Comparison of ENCODE assay signal across 10 cellular contexts in genomic region chr15:90465140-90465929, GRCh38.
DNase-seq lines count a peak whose midpoint lies in the region; ATAC-seq lines count a peak whose summit lies in the region.
"Had no signal": no experiment of that assay in that cellular context is flagged by ENCODE, and none has a peak within 500 bp of the region (broad histone marks: within the 10 kb centered on the region; RNA-seq: fewer than 3 reads in every experiment).

No MANE protein-coding gene starts in this region.

- no peak overlapping the region for H3K9ac ChIP-seq in adipocyte (ENCODE audit: low read length)

- no peak overlapping the region for H3K4me3 Mint-ChIP-seq in activated T-cell treated with anti-CD3 and anti-CD28 coated beads, Interleukin-2, amount 50 U/mL, for 4 hours

- peak; percentile 32 to 53 for ATAC-seq in activated T-cell treated with anti-CD3 and anti-CD28 coated beads, Interleukin-2, amount 50 U/mL, for 4 hours
- ATAC-seq in GM18517 (IDR thresholded peaks at IDR 0.05; ENCODE audit: unreplicated experiment) (no peak), HG03439 (IDR thresholded peaks at IDR 0.05; ENCODE audit: unreplicated experiment) (no peak)

- no peaks in the 10 kb centered on the region for H3K9me3 Mint-ChIP-seq in activated T-cell treated with anti-CD3 and anti-CD28 coated beads, Interleukin-2, amount 50 U/mL, for 4 hours

- H3K36me3 Mint-ChIP-seq in activated T-cell treated with anti-CD3 and anti-CD28 coated beads, Interleukin-2, amount 50 U/mL, for 4 hours (ENCODE audit: insufficient read depth), result peaks cover 37% of the 10 kb centered on the region

- no peak for DNase-seq in activated T-cell treated with anti-CD3 and anti-CD28 coated beads, Interleukin-2, amount 50 U/mL, for 4 hours
- no peak for DNase-seq in activated T-cell treated with anti-CD3 and anti-CD28 coated beads, Interleukin-2, amount 50 U/mL, for 1 hour
- DNase-seq in adipocyte (ENCODE audit: low read depth), result peak; percentile 29
- peak; percentile 42 for DNase-seq in hepatic stellate cell (ENCODE audit: low spot score)
- DNase-seq in substantia nigra (lab: John Stamatoyannopoulos, UW), result no peak
- DNase-seq in NCI-H2029 (lab: John Stamatoyannopoulos, UW), result no peak
- DNase-seq: NCI-H226, right lobe of liver had no signal

- H3K4me1 ChIP-seq in adipocyte (ENCODE audit: control insufficient read depth, insufficient read depth, low read length), result peaks cover 31% of the 10 kb centered on the region
- H3K4me1 ChIP-seq: right lobe of liver had no signal

- peak overlapping the region; percentile 99 for H3K27ac ChIP-seq in substantia nigra (ENCODE audit: low read depth, low read length, poor library complexity, severe bottlenecking)
- H3K27ac ChIP-seq: right lobe of liver had no signal

- H3K9me3 ChIP-seq in adipocyte (ENCODE audit: control insufficient read depth, low read length), result no peaks in the 10 kb centered on the region
- H3K9me3 ChIP-seq: right lobe of liver had no signal

- peaks cover 46% of the 10 kb centered on the region for H3K36me3 ChIP-seq in adipocyte (ENCODE audit: control insufficient read depth, insufficient read depth, low read length, severe bottlenecking)

- H3K27me3 Mint-ChIP-seq in activated T-cell treated with anti-CD3 and anti-CD28 coated beads, Interleukin-2, amount 50 U/mL, for 4 hours (ENCODE audit: low read depth), result no peaks in the 10 kb centered on the region

- no peak overlapping the region for H3K4me3 ChIP-seq in adipocyte (ENCODE audit: low read length)
- H3K4me3 ChIP-seq: right lobe of liver had no signal

- H3K4me1 Mint-ChIP-seq in activated T-cell treated with anti-CD3 and anti-CD28 coated beads, Interleukin-2, amount 50 U/mL, for 4 hours (ENCODE audit: low read depth), result peaks cover 6% of the 10 kb centered on the region

- no peaks in the 10 kb centered on the region for H3K27me3 ChIP-seq in adipocyte (replicated peaks; ENCODE audit: control insufficient read depth, insufficient read depth, low read length)
- H3K27me3 ChIP-seq: right lobe of liver had no signal

Comparison
In these comparisons a context has a peak if more than half of its experiments do, and no peak if none do; other contexts are left out.
1. ATAC-seq: peak in activated T-cell treated with anti-CD3 and anti-CD28 coated beads, Interleukin-2, amount 50 U/mL, for 4 hours (2 of 2); none in GM18517 (single experiment) and HG03439 (single experiment).
2. DNase-seq: peak in adipocyte (single experiment) and hepatic stellate cell (single experiment); none in activated T-cell treated with anti-CD3 and anti-CD28 coated beads, Interleukin-2, amount 50 U/mL, for 4 hours (single experiment), activated T-cell treated with anti-CD3 and anti-CD28 coated beads, Interleukin-2, amount 50 U/mL, for 1 hour (single experiment), substantia nigra (0 of 49) and NCI-H2029 (single experiment).